In the genomic region with DNA sequence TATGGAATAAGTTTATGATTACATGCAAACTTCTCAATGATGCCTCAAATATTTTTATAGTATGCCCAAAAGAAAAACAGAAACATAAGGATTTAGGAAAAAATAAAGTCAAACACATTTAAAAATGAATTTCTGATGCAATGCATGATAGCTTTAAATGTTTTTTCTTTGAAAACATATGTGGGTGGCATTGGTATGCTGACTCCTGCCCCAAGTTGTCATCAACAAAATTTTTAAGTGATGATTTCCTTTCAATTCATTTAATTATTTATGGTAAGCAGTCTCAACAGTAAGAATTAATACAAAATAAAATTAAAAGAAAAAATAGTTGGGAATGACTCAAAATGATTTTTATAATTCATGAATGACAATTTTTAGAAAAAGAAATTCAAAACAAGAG, we compare ENCODE assay signal across 31 cellular contexts.
A peak's percentile ranks its signal among the peaks of the same experiment; 100 is the strongest.
DNase-seq lines count a peak whose midpoint lies in the region; FAIRE-seq and TF ChIP-seq lines count a peak whose summit lies in the region.
"Had no signal": no experiment of that assay in that cellular context is flagged by ENCODE, and none has a peak within 500 bp of the region (broad histone marks: within the 10 kb centered on the region; RNA-seq: fewer than 3 reads in every experiment).

No MANE protein-coding gene starts in this region.

- no peaks in the 10 kb centered on the region for H3K27me3 Mint-ChIP-seq in astrocyte (ENCODE audit: low read depth, unreplicated experiment)
- H3K27me3 Mint-ChIP-seq in activated naive CD8-positive, alpha-beta T cell treated with anti-CD3 and anti-CD28 coated beads for 36 hours = no peaks in the 10 kb centered on the region
- H3K27me3 Mint-ChIP-seq: naive thymus-derived CD8-positive, alpha-beta T cell; stimulated activated memory B cell treated with anti-CD40 and anti-IgM and Interleukin-4, amounts not matched to agents 10 μg/mL and 1 μg/mL and 100 μg/mL, for 72 hours had no signal

- no peaks in the 10 kb centered on the region for H3K79me2 ChIP-seq in astrocyte (ENCODE audit: insufficient read depth, low read length)
- H3K79me2 ChIP-seq: hepatocyte had no signal

- DNase-seq in GM04504 (ENCODE audit: low read depth) (peak; percentile 8), astrocyte (ENCODE audit: low read depth) (peak; percentile 24), foreskin fibroblast (peak; percentile 16 to 47), Peyer's patch (no peak), DMS153 treated with DMSO at 0.1 percent for 48 hours (lab: John Stamatoyannopoulos, UW; ENCODE audit: unreplicated experiment) (no peak), DMS 273 treated with DMSO at 0.1 percent for 48 hours (lab: John Stamatoyannopoulos, UW) (no peak)
- no peak for DNase-seq in activated naive CD8-positive, alpha-beta T cell treated with anti-CD3 and anti-CD28 coated beads for 36 hours
- DNase-seq: activated CD4-positive, alpha-beta T cell treated with anti-CD3 and anti-CD28 coated beads for 4 hours; activated naive CD4-positive, alpha-beta T cell treated with Interleukin-2 at 50 U/mL for 16 hours; activated T-cell treated with anti-CD3 and anti-CD28 coated beads, Interleukin-2, amount 50 U/mL, for 72 hours; CD4-positive, alpha-beta memory T cell; central memory CD4-positive, alpha-beta T cell; DMS153; foreskin melanocyte; H7; naive thymus-derived CD8-positive, alpha-beta T cell; NCI-H1048; NCI-H187 treated with DMSO at 0.1 percent for 48 hours; NCI-H2227 treated with DMSO at 0.1 percent for 48 hours; NCI-H69; occipital lobe; RPMI8226; stimulated activated CD4-positive, alpha-beta T cell treated with anti-CD3 and anti-CD28 coated beads, Interleukin-4, amount 100 ng/mL, for 1 hour; T-helper 2 cell had no signal

- H4K20me1 ChIP-seq in astrocyte (ENCODE audit: insufficient read depth, low read length) = no peaks in the 10 kb centered on the region

- H3K27ac ChIP-seq in astrocyte (ENCODE audit: low read depth, low read length) = no peak overlapping the region
- no peak overlapping the region for H3K27ac ChIP-seq in Peyer's patch
- H3K27ac ChIP-seq: hepatocyte, HL-60, vagina had no signal

- no peak overlapping the region for H3K4me3 Mint-ChIP-seq in astrocyte (ENCODE audit: unreplicated experiment)
- H3K4me3 Mint-ChIP-seq in activated naive CD8-positive, alpha-beta T cell treated with anti-CD3 and anti-CD28 coated beads for 36 hours = no peak overlapping the region
- H3K4me3 Mint-ChIP-seq: activated T-cell treated with anti-CD3 and anti-CD28 coated beads, Interleukin-2, amount 50 U/mL, for 72 hours; CD4-positive, alpha-beta memory T cell; naive thymus-derived CD8-positive, alpha-beta T cell; stimulated activated memory B cell treated with anti-CD40 and anti-IgM and Interleukin-4, amounts not matched to agents 10 μg/mL and 1 μg/mL and 100 μg/mL, for 72 hours had no signal

- H3K9me3 ChIP-seq in astrocyte (ENCODE audit: insufficient read depth, low read depth, low read length) (no peaks in the 10 kb centered on the region), Peyer's patch (no peaks in the 10 kb centered on the region)
- H3K9me3 ChIP-seq: vagina had no signal

- H3K4me2 ChIP-seq in astrocyte (ENCODE audit: low read length) = no peak overlapping the region
- H3K4me2 ChIP-seq: hepatocyte had no signal

- H2AFZ ChIP-seq in astrocyte (ENCODE audit: low read depth, low read length) = no peak overlapping the region
- H2AFZ ChIP-seq: hepatocyte had no signal

- no peak for FAIRE-seq in astrocyte (lab: Jason Lieb, UNC)
- FAIRE-seq: endothelial cell of umbilical vein, GM12878, HepG2 had no signal

- H3K4me1 ChIP-seq in astrocyte (ENCODE audit: insufficient read depth, low read length) = peaks cover 3% of the 10 kb centered on the region
- H3K4me1 ChIP-seq in Peyer's patch = no peaks in the 10 kb centered on the region
- H3K4me1 ChIP-seq: vagina had no signal

- no peak for TF ChIP-seq POLR2A in Peyer's patch (IDR thresholded peaks at IDR 0.05)

- peaks cover 5% of the 10 kb centered on the region for H3K9me3 Mint-ChIP-seq in astrocyte (ENCODE audit: unreplicated experiment)
- H3K9me3 Mint-ChIP-seq in activated naive CD8-positive, alpha-beta T cell treated with anti-CD3 and anti-CD28 coated beads for 36 hours = peaks cover 9% of the 10 kb centered on the region

- peaks cover 6% of the 10 kb centered on the region for H3K4me1 Mint-ChIP-seq in astrocyte (ENCODE audit: low read depth, unreplicated experiment)
- H3K4me1 Mint-ChIP-seq in activated naive CD8-positive, alpha-beta T cell treated with anti-CD3 and anti-CD28 coated beads for 36 hours = peaks cover under 1% of the 10 kb centered on the region
- H3K4me1 Mint-ChIP-seq: CD4-positive, alpha-beta memory T cell; naive thymus-derived CD8-positive, alpha-beta T cell; stimulated activated memory B cell treated with anti-CD40 and anti-IgM and Interleukin-4, amounts not matched to agents 10 μg/mL and 1 μg/mL and 100 μg/mL, for 72 hours had no signal

- H3K27me3 ChIP-seq in astrocyte (ENCODE audit: insufficient read depth, low read length) = no peaks in the 10 kb centered on the region
- no peaks in the 10 kb centered on the region for H3K27me3 ChIP-seq in Peyer's patch
- H3K27me3 ChIP-seq: hepatocyte, vagina had no signal

- H3K4me3 ChIP-seq in astrocyte (ENCODE audit: insufficient read depth, low read depth, low read length) = no peak overlapping the region
- H3K4me3 ChIP-seq in foreskin fibroblast (ENCODE audit: low read depth in 1 of 2, low read length in 2 of 2) = no peak overlapping the region
- no peak overlapping the region for H3K4me3 ChIP-seq in Peyer's patch
- H3K4me3 ChIP-seq: GM12878, hepatocyte, vagina had no signal

- no peak overlapping the region for H3K9ac ChIP-seq in astrocyte (ENCODE audit: low read length)

- peak overlapping the region; percentile 65 for H3K27ac Mint-ChIP-seq in astrocyte (ENCODE audit: unreplicated experiment)
- H3K27ac Mint-ChIP-seq in activated naive CD8-positive, alpha-beta T cell treated with anti-CD3 and anti-CD28 coated beads for 36 hours = no peak overlapping the region
- H3K27ac Mint-ChIP-seq: activated T-cell treated with anti-CD3 and anti-CD28 coated beads, Interleukin-2, amount 50 U/mL, for 72 hours; CD4-positive, alpha-beta memory T cell; naive thymus-derived CD8-positive, alpha-beta T cell; stimulated activated memory B cell treated with anti-CD40 and anti-IgM and Interleukin-4, amounts not matched to agents 10 μg/mL and 1 μg/mL and 100 μg/mL, for 72 hours had no signal

- no peaks in the 10 kb centered on the region for H3K36me3 ChIP-seq in astrocyte (ENCODE audit: insufficient read depth, low read length)
- no peaks in the 10 kb centered on the region for H3K36me3 ChIP-seq in Peyer's patch
- H3K36me3 ChIP-seq: vagina had no signal

- peaks cover 9% of the 10 kb centered on the region for H3K36me3 Mint-ChIP-seq in astrocyte (ENCODE audit: low read depth, unreplicated experiment)
- H3K36me3 Mint-ChIP-seq in activated naive CD8-positive, alpha-beta T cell treated with anti-CD3 and anti-CD28 coated beads for 36 hours = peaks cover 2% of the 10 kb centered on the region

- no peak for TF ChIP-seq CTCF in astrocyte (IDR thresholded peaks at IDR 0.05; ENCODE audit: insufficient read depth, low read depth, low read length)
- TF ChIP-seq CTCF in foreskin fibroblast (IDR thresholded peaks at IDR 0.05; ENCODE audit: low read depth, low read length) = no peak
- no peak for TF ChIP-seq CTCF in Peyer's patch (IDR thresholded peaks at IDR 0.05)

Comparison
In these comparisons a context has a peak if more than half of its experiments do, and no peak if none do; other contexts are left out.
1. DNase-seq: peak in GM04504 (single experiment), astrocyte (single experiment) and foreskin fibroblast (2 of 2); none in Peyer's patch (0 of 3), activated naive CD8-positive, alpha-beta T cell treated with anti-CD3 and anti-CD28 coated beads for 36 hours (single experiment), DMS153 treated with DMSO at 0.1 percent for 48 hours (single experiment) and DMS 273 treated with DMSO at 0.1 percent for 48 hours (single experiment).